ENCODE assay signal across 8 cellular contexts in genomic region chr4:148376151-148376550, GRCh38.
DNase-seq lines count a peak whose midpoint lies in the region; ATAC-seq and TF ChIP-seq lines count a peak whose summit lies in the region.

No MANE protein-coding gene starts in this region.

- peaks cover 2% of the 10 kb centered on the region for H3K36me3 Mint-ChIP-seq in CD8-positive, alpha-beta T cell
- no peaks in the 10 kb centered on the region for H3K36me3 Mint-ChIP-seq in activated T-helper 17 cell treated with anti-CD3 and anti-CD28 coated beads, Interleukin-2, amount 50 U/mL, for 72 hours (ENCODE audit: low read depth)

- no peaks in the 10 kb centered on the region for H3K36me3 ChIP-seq in CD8-positive, alpha-beta T cell (ENCODE audit: insufficient read depth, low read length)
- H3K36me3 ChIP-seq in left ventricle myocardium inferior = no peaks in the 10 kb centered on the region

- POLR2A ChIA-PET in CD8-positive, alpha-beta T cell (lab: Charles Lee) = interaction anchor here (0.6 to 3.0 kb wide), 10 partner anchors 11 to 692 kb away, joined by 3 to 40 read pairs (median 4); partner anchors contain the start of genes NR3C2 and PRMT9

- H3K4me3 Mint-ChIP-seq in CD8-positive, alpha-beta T cell = peak overlapping the region; percentile 79
- H3K4me3 Mint-ChIP-seq in activated T-helper 17 cell treated with anti-CD3 and anti-CD28 coated beads, Interleukin-2, amount 50 U/mL, for 72 hours = peak overlapping the region; percentile 81
- H3K4me3 Mint-ChIP-seq in stimulated activated naive CD8-positive, alpha-beta T cell treated with anti-CD3 and anti-CD28 coated beads, Interleukin-15, amount 100 ng/mL, for 72 hours = peak overlapping the region; percentile 81 to 84

- no peaks in the 10 kb centered on the region for H3K27me3 ChIP-seq in CD8-positive, alpha-beta T cell (ENCODE audit: insufficient read depth, low read length)
- no peaks in the 10 kb centered on the region for H3K27me3 ChIP-seq in left ventricle myocardium inferior (ENCODE audit: low read depth)

- H3K4me3 ChIP-seq in CD8-positive, alpha-beta T cell (ENCODE audit: low read depth, low read length) = peak overlapping the region; percentile 30
- no peak overlapping the region for H3K4me3 ChIP-seq in Jurkat, Clone E6-1 (ENCODE audit: low read length)
- H3K4me3 ChIP-seq in left ventricle myocardium inferior = peak overlapping the region; percentile 54

- peak overlapping the region; percentile 60 for H3K27ac ChIP-seq in CD8-positive, alpha-beta T cell (ENCODE audit: low read depth, low read length)
- H3K27ac ChIP-seq in left ventricle myocardium inferior (replicated peaks) = peak overlapping the region; percentile 59

- H3K9me3 ChIP-seq in CD8-positive, alpha-beta T cell (ENCODE audit: low read length) = no peaks in the 10 kb centered on the region
- H3K9me3 ChIP-seq in left ventricle myocardium inferior (replicated peaks) = no peaks in the 10 kb centered on the region

- peaks cover 22% of the 10 kb centered on the region for H3K4me1 ChIP-seq in CD8-positive, alpha-beta T cell (ENCODE audit: insufficient read depth, low read length)
- peaks cover 49% of the 10 kb centered on the region for H3K4me1 ChIP-seq in left ventricle myocardium inferior

- peak; percentile 4 to 75 (median 57) for DNase-seq in CD8-positive, alpha-beta T cell
- peak; percentile 39 for DNase-seq in Jurkat, Clone E6-1 (ENCODE audit: low read depth, low spot score)
- DNase-seq in left ventricle myocardium inferior = no peak
- DNase-seq in stimulated activated naive CD8-positive, alpha-beta T cell treated with anti-CD3 and anti-CD28 coated beads, Interleukin-15, amount 100 ng/mL, for 72 hours = peak in 1 of 2 donors; percentile 24
- no peak for DNase-seq in NCI-H1436 (lab: John Stamatoyannopoulos, UW)
- DNase-seq in T1000 (lab: John Stamatoyannopoulos, UW) = no peak

- CTCF ChIA-PET in CD8-positive, alpha-beta T cell (lab: Charles Lee) = interaction anchor here (1.0 kb wide), 1 partner anchor 331 kb away, joined by 3 read pairs; no protein-coding TSS in a partner anchor

- no peaks in the 10 kb centered on the region for H3K27me3 Mint-ChIP-seq in CD8-positive, alpha-beta T cell (ENCODE audit: low read depth)
- no peaks in the 10 kb centered on the region for H3K27me3 Mint-ChIP-seq in activated T-helper 17 cell treated with anti-CD3 and anti-CD28 coated beads, Interleukin-2, amount 50 U/mL, for 72 hours
- no peaks in the 10 kb centered on the region for H3K27me3 Mint-ChIP-seq in stimulated activated naive CD8-positive, alpha-beta T cell treated with anti-CD3 and anti-CD28 coated beads, Interleukin-15, amount 100 ng/mL, for 72 hours

- TF ChIP-seq CTCF in CD8-positive, alpha-beta T cell (IDR thresholded peaks at IDR 0.05) = no peak
- TF ChIP-seq CTCF in left ventricle myocardium inferior (IDR thresholded peaks at IDR 0.05; ENCODE audit: borderline replicate concordance) = no peak

- intact Hi-C loops in CD8-positive, alpha-beta T cell (cut with DNase I, micrococcal nuclease) = loop anchor here (2.0 to 10.0 kb wide), 2 partner anchors 67 to 321 kb away; partner anchors contain the start of gene NR3C2 (in 1 of the 2)
- intact Hi-C loops in left ventricle myocardium inferior (cut with micrococcal nuclease) = no loop called here

- peaks cover 46% of the 10 kb centered on the region for H3K4me1 Mint-ChIP-seq in CD8-positive, alpha-beta T cell (ENCODE audit: low read depth)
- peaks cover 23% of the 10 kb centered on the region for H3K4me1 Mint-ChIP-seq in activated T-helper 17 cell treated with anti-CD3 and anti-CD28 coated beads, Interleukin-2, amount 50 U/mL, for 72 hours
- H3K4me1 Mint-ChIP-seq in stimulated activated naive CD8-positive, alpha-beta T cell treated with anti-CD3 and anti-CD28 coated beads, Interleukin-15, amount 100 ng/mL, for 72 hours = peaks cover 38% of the 10 kb centered on the region

- peaks cover 2% of the 10 kb centered on the region for H3K9me3 Mint-ChIP-seq in CD8-positive, alpha-beta T cell
- H3K9me3 Mint-ChIP-seq in activated T-helper 17 cell treated with anti-CD3 and anti-CD28 coated beads, Interleukin-2, amount 50 U/mL, for 72 hours = peaks cover 4% of the 10 kb centered on the region
- H3K9me3 Mint-ChIP-seq in stimulated activated naive CD8-positive, alpha-beta T cell treated with anti-CD3 and anti-CD28 coated beads, Interleukin-15, amount 100 ng/mL, for 72 hours = peaks cover 0 to 7% of the 10 kb centered on the region in 2 donors

- peak; percentile 85 for ATAC-seq in CD8-positive, alpha-beta T cell
- ATAC-seq in activated T-helper 17 cell treated with anti-CD3 and anti-CD28 coated beads, Interleukin-2, amount 50 U/mL, for 72 hours (replicated peaks) = peak; percentile 50
- ATAC-seq in stimulated activated naive CD8-positive, alpha-beta T cell treated with anti-CD3 and anti-CD28 coated beads, Interleukin-15, amount 100 ng/mL, for 72 hours = peak; percentile 53
- no peak for ATAC-seq in HG03342 (IDR thresholded peaks at IDR 0.05; ENCODE audit: unreplicated experiment)

- H3K27ac Mint-ChIP-seq in CD8-positive, alpha-beta T cell = peak overlapping the region; percentile 93
- peak overlapping the region; percentile 92 for H3K27ac Mint-ChIP-seq in activated T-helper 17 cell treated with anti-CD3 and anti-CD28 coated beads, Interleukin-2, amount 50 U/mL, for 72 hours
- H3K27ac Mint-ChIP-seq in stimulated activated naive CD8-positive, alpha-beta T cell treated with anti-CD3 and anti-CD28 coated beads, Interleukin-15, amount 100 ng/mL, for 72 hours = peak overlapping the region; percentile 88 to 95

Comparison
In these comparisons a context has a peak if more than half of its experiments do, and no peak if none do; other contexts are left out.
1. DNase-seq: peak in CD8-positive, alpha-beta T cell (7 of 7) and Jurkat, Clone E6-1 (single experiment); none in left ventricle myocardium inferior (single experiment), NCI-H1436 (single experiment) and T1000 (single experiment).
2. Peak in every context shown above with its lines, with median percentiles within 50 percentile points of each other: H3K27ac Mint-ChIP-seq and H3K4me3 Mint-ChIP-seq.